Comparison of ENCODE assay signal across 8 cellular contexts in genomic region chr12:48183091-48183875, GRCh38. TPM values are rescaled to one million over a fixed set of nuclear protein-coding genes. Genes with fewer than 3 reads are reported as not detected.
DNase-seq lines count a peak whose midpoint lies in the region; ATAC-seq and TF ChIP-seq lines count a peak whose summit lies in the region.

Gene CCDC184, plus strand, starts transcription at chr12:48183644. Its CDS starts 479 bp downstream, at chr12:48184123.

- peak within 1 kb of the TSS in 1 of 2 donors; percentile 74 for H3K27ac ChIP-seq in coronary artery

- no peaks in the 10 kb centered on the region for H3K9me3 Mint-ChIP-seq in activated CD4-positive, alpha-beta T cell treated with anti-CD3 and anti-CD28 coated beads, Interleukin-2, amount 10 ng/mL, durations not matched to agents 7 days and 5 days

- H3K4me1 Mint-ChIP-seq in activated CD4-positive, alpha-beta T cell treated with anti-CD3 and anti-CD28 coated beads, Interleukin-2, amount 10 ng/mL, durations not matched to agents 7 days and 5 days, result peaks cover 17% of the 10 kb centered on the region

- H3K4me3 ChIP-seq in coronary artery, result peak within 1 kb of the TSS; percentile 93

- DNase-seq in NK-92 treated with Interleukin-12 subunit alpha and Interleukin-12 subunit beta, amount 100 ng/mL, for 24 hours (lab: John Stamatoyannopoulos, UW), result peak; percentile 30
- no peak for DNase-seq in NK-92 (lab: John Stamatoyannopoulos, UW; ENCODE audit: unreplicated experiment)
- peak; percentile 83 for DNase-seq in NCI-H2196 (lab: John Stamatoyannopoulos, UW; ENCODE audit: unreplicated experiment)
- peak; percentile 85 for DNase-seq in activated CD4-positive, alpha-beta T cell treated with anti-CD3 and anti-CD28 coated beads, Interleukin-2, amount 10 ng/mL, durations not matched to agents 7 days and 5 days
- peak; percentile 81 for DNase-seq in coronary artery (ENCODE audit: low spot score)
- DNase-seq in left lobe of liver (ENCODE audit: low spot score), result peak; percentile 49
- peak; percentile 67 for DNase-seq in stimulated activated CD4-positive, alpha-beta T cell treated with anti-CD3 and anti-CD28 coated beads, Interleukin-1b, Interleukin-23, amount 100 ng/mL, for 48 hours

- CTCF ChIA-PET in activated CD4-positive, alpha-beta T cell treated with anti-CD3 and anti-CD28 coated beads, Interleukin-2, amount 10 ng/mL, durations not matched to agents 7 days and 5 days (lab: Charles Lee), result interaction anchor here (0.6 to 1.9 kb wide), 11 partner anchors 12 to 369 kb away, joined by 3 to 12 read pairs (median 4); partner anchors contain the start of genes ASB8 and SENP1

- POLR2A ChIA-PET in activated CD4-positive, alpha-beta T cell treated with anti-CD3 and anti-CD28 coated beads, Interleukin-2, amount 10 ng/mL, durations not matched to agents 7 days and 5 days (lab: Charles Lee), result interaction anchor here (0.6 kb wide), 1 partner anchor 10 kb away, joined by 3 read pairs; no protein-coding TSS in a partner anchor

- ATAC-seq in HG02981 (IDR thresholded peaks at IDR 0.05; ENCODE audit: unreplicated experiment), result peak; percentile 73
- peak; percentile 63 for ATAC-seq in left lobe of liver

- no peak for TF ChIP-seq CTCF in coronary artery (IDR thresholded peaks at IDR 0.05)

- H3K4me3 Mint-ChIP-seq in activated CD4-positive, alpha-beta T cell treated with anti-CD3 and anti-CD28 coated beads, Interleukin-2, amount 10 ng/mL, durations not matched to agents 7 days and 5 days, result peak within 1 kb of the TSS; percentile 87

- H3K36me3 Mint-ChIP-seq in activated CD4-positive, alpha-beta T cell treated with anti-CD3 and anti-CD28 coated beads, Interleukin-2, amount 10 ng/mL, durations not matched to agents 7 days and 5 days (ENCODE audit: low read depth), result no peaks in the 10 kb centered on the region

- H3K27me3 Mint-ChIP-seq in activated CD4-positive, alpha-beta T cell treated with anti-CD3 and anti-CD28 coated beads, Interleukin-2, amount 10 ng/mL, durations not matched to agents 7 days and 5 days, result peaks cover 60% of the 10 kb centered on the region

- H3K27ac Mint-ChIP-seq in activated CD4-positive, alpha-beta T cell treated with anti-CD3 and anti-CD28 coated beads, Interleukin-2, amount 10 ng/mL, durations not matched to agents 7 days and 5 days, result peak within 1 kb of the TSS; percentile 60

RNA-seq across cellular contexts. Expression of gene CCDC184, which starts in this region (rescaled TPM):
- total RNA-seq in activated CD4-positive, alpha-beta T cell treated with anti-CD3 and anti-CD28 coated beads, Interleukin-2, amount 10 ng/mL, durations not matched to agents 7 days and 5 days, result under 1 TPM; 0.17 to 0.22 TPM
- not detected for total RNA-seq in left lobe of liver

Comparison
In these comparisons a context has a peak if more than half of its experiments do, and no peak if none do; other contexts are left out.
1. Peak in DNase-seq in activated CD4-positive, alpha-beta T cell treated with anti-CD3 and anti-CD28 coated beads, Interleukin-2, amount 10 ng/mL, durations not matched to agents 7 days and 5 days; RNA of the gene not detected or under 1 TPM.
2. Peak in DNase-seq and ATAC-seq in left lobe of liver; RNA of the gene not detected or under 1 TPM.